Comparison of ENCODE assay signal across 22 cellular contexts in the genomic region with DNA sequence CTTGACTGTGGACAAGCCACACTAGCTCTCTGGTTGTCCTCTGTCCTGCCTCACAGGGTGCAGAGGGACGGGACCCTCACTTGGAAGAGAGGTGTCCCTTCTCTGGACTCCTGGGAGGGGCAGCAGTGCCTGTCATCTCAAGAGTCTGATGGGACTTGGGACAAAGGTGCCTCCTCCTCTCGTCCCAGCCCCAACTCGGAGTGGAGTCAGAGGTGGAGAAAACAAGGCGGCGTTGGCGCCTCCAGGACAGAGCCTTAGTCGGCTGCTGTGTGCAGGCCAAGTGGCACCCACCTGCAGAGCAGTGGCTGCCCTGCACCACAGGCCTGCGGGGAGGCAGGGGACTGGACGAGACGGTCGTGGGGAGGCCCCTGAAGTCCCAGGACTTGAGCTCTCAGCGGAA. TPM values are rescaled to one million over a fixed set of nuclear protein-coding genes. Genes with fewer than 3 reads are reported as not detected.
"Had no signal": no experiment of that assay in that cellular context is flagged by ENCODE, and none has a peak within 500 bp of the region (broad histone marks: within the 10 kb centered on the region; RNA-seq: fewer than 3 reads in every experiment).

No MANE protein-coding gene starts in this region.

- H3K27ac ChIP-seq: brain microvascular endothelial cell, cardiac muscle cell had no signal

- H3K4me3 ChIP-seq: cardiac muscle cell, K562 had no signal

- H3K36me3 ChIP-seq: brain microvascular endothelial cell, cardiac muscle cell had no signal

- ATAC-seq: activated CD4-positive, CD25-positive, alpha-beta regulatory T cell treated with anti-CD3 and anti-CD28 coated beads, Interleukin-2, amount 50 U/mL, for 24 hours; activated CD8-positive, alpha-beta T cell treated with anti-CD3 and anti-CD28 coated beads, Interleukin-2, amount 10 ng/mL, durations not matched to agents 7 days and 5 days; K562 had no signal

- DNase-seq: activated CD4-positive, alpha-beta T cell treated with anti-CD3 and anti-CD28 coated beads for 48 hours; activated CD4-positive, alpha-beta T cell treated with anti-CD3 and anti-CD28 coated beads, Interleukin-2, amount 50 U/mL, for 4 hours; activated CD8-positive, alpha-beta memory T cell treated with anti-CD3 and anti-CD28 coated beads, Interleukin-2, amount 50 U/mL, for 48 hours; activated CD8-positive, alpha-beta T cell treated with anti-CD3 and anti-CD28 coated beads, Interleukin-2, amount 10 ng/mL, durations not matched to agents 7 days and 5 days; activated effector memory CD4-positive, alpha-beta T cell treated with Interleukin-2 at 50 U/mL for 16 hours; activated naive CD4-positive, alpha-beta T cell treated with Interleukin-2 at 50 U/mL for 16 hours; activated T-cell treated with anti-CD3 and anti-CD28 coated beads, Interleukin-2, amount 50 U/mL, for 1 hour; amygdala; brain microvascular endothelial cell; Karpas-422; MM.1S; NCI-H1105; NCI-H1436; NCI-H187; NCI-H2081; NCI-H446; NCI-H524; SHP77 treated with DMSO at 0.1 percent for 48 hours had no signal

RNA-seq across cellular contexts. Expression of a gene that starts 37.6 kb away (rescaled TPM):
- total RNA-seq: SK-MEL-5 had no signal
